ENCODE assay signal across 13 cellular contexts in genomic region chr2:19769513-19769912, GRCh38.
DNase-seq lines count a peak whose midpoint lies in the region; ATAC-seq, FAIRE-seq and TF ChIP-seq lines count a peak whose summit lies in the region.
"Had no signal": no experiment of that assay in that cellular context is flagged by ENCODE, and none has a peak within 500 bp of the region (broad histone marks: within the 10 kb centered on the region; RNA-seq: fewer than 3 reads in every experiment).

No MANE protein-coding gene starts in this region.

- in situ Hi-C loops in K562 (cut with MboI), result no loop called here

- H3F3A ChIP-seq in DOHH2 (ENCODE audit: control insufficient read depth, insufficient read depth), result no peaks in the 10 kb centered on the region

- ATAC-seq in K562 (no peak), GM19397 (IDR thresholded peaks at IDR 0.05; ENCODE audit: unreplicated experiment) (no peak)
- ATAC-seq in activated CD8-positive, alpha-beta T cell treated with anti-CD3 and anti-CD28 coated beads for 36 hours, result no peak
- ATAC-seq: activated naive CD8-positive, alpha-beta T cell treated with anti-CD3 and anti-CD28 coated beads, Interleukin-2, amount 50 U/mL, for 24 hours; T-helper 17 cell had no signal

- H3K4me3 Mint-ChIP-seq in activated CD8-positive, alpha-beta T cell treated with anti-CD3 and anti-CD28 coated beads for 36 hours, result no peak overlapping the region
- H3K4me3 Mint-ChIP-seq: activated naive CD8-positive, alpha-beta T cell treated with anti-CD3 and anti-CD28 coated beads, Interleukin-2, amount 50 U/mL, for 24 hours; T-helper 17 cell had no signal

- H4K20me1 ChIP-seq in DOHH2 (ENCODE audit: control insufficient read depth, insufficient read depth, low read depth, low read length) (no peaks in the 10 kb centered on the region), K562 (replicated peaks; ENCODE audit: control insufficient read depth, insufficient read depth, low read length) (no peaks in the 10 kb centered on the region)

- no peaks in the 10 kb centered on the region for H3K4me1 Mint-ChIP-seq in activated CD8-positive, alpha-beta T cell treated with anti-CD3 and anti-CD28 coated beads for 36 hours (ENCODE audit: low read depth)
- H3K4me1 Mint-ChIP-seq: activated naive CD8-positive, alpha-beta T cell treated with anti-CD3 and anti-CD28 coated beads, Interleukin-2, amount 50 U/mL, for 24 hours; T-helper 17 cell had no signal

- H3K27ac Mint-ChIP-seq in activated CD8-positive, alpha-beta T cell treated with anti-CD3 and anti-CD28 coated beads for 36 hours, result no peak overlapping the region
- H3K27ac Mint-ChIP-seq: activated naive CD8-positive, alpha-beta T cell treated with anti-CD3 and anti-CD28 coated beads, Interleukin-2, amount 50 U/mL, for 24 hours; T-helper 17 cell had no signal

- H3K27ac ChIP-seq in DOHH2 (ENCODE audit: low read depth, low read length), result no peak overlapping the region
- H3K27ac ChIP-seq in K562 (ENCODE audit: extremely low read depth, low read depth, low read length), result no peak overlapping the region
- H3K27ac ChIP-seq in SJCRH30, result no peak overlapping the region
- H3K27ac ChIP-seq: suprapubic skin had no signal

- H3K9me3 Mint-ChIP-seq in activated CD8-positive, alpha-beta T cell treated with anti-CD3 and anti-CD28 coated beads for 36 hours, result no peaks in the 10 kb centered on the region
- H3K9me3 Mint-ChIP-seq: activated naive CD8-positive, alpha-beta T cell treated with anti-CD3 and anti-CD28 coated beads, Interleukin-2, amount 50 U/mL, for 24 hours had no signal

- H2AFZ ChIP-seq in K562 (ENCODE audit: low read depth, low read length), result no peak overlapping the region

- H3K4me1 ChIP-seq in DOHH2 (ENCODE audit: control insufficient read depth, low read length) (no peaks in the 10 kb centered on the region), K562 (replicated peaks in 1 of 2; ENCODE audit: control insufficient read depth in 2 of 2, insufficient read depth in 2 of 2, low read length in 2 of 2) (peaks cover 0 to 7% of the 10 kb centered on the region in 2 experiments; a peak in 1 of 5 replicates), SJCRH30 (peaks cover 58% of the 10 kb centered on the region)
- H3K4me1 ChIP-seq: suprapubic skin had no signal

- peak; percentile 68 for FAIRE-seq in K562 (lab: Jason Lieb, UNC)
- FAIRE-seq: endometrium had no signal

- TF ChIP-seq EP300 in K562 (IDR thresholded peaks at IDR 0.05; ENCODE audit: low read length), result no peak

- H3K79me2 ChIP-seq in DOHH2 (ENCODE audit: control insufficient read depth, low read length) (no peaks in the 10 kb centered on the region), K562 (ENCODE audit: control insufficient read depth, insufficient read depth, low read length) (no peaks in the 10 kb centered on the region)

- POLR2A ChIA-PET in K562 (lab: Yijun Ruan, JAX), result no interaction called here
- POLR2A ChIA-PET in activated CD8-positive, alpha-beta T cell treated with anti-CD3 and anti-CD28 coated beads for 36 hours (lab: Charles Lee), result no interaction called here

- H3K9me2 ChIP-seq in DOHH2 (replicated peaks; ENCODE audit: control insufficient read depth, low read length), result no peaks in the 10 kb centered on the region

- TF ChIP-seq CTCF in DOHH2 (IDR thresholded peaks at IDR 0.05; ENCODE audit: low read depth, low read length, poor library complexity, severe bottlenecking) (peak; percentile 23), LNCaP clone FGC (IDR thresholded peaks at IDR 0.05; ENCODE audit: control insufficient read depth, extremely low read depth, insufficient read depth) (peak; percentile 35), K562 (IDR thresholded peaks at IDR 0.05 in 2 of 3, conservative IDR thresholded peaks at IDR 0.05 in 1 of 3; ENCODE audit: insufficient read depth in 2 of 3, low read depth in 1 of 3, low read length in 3 of 3) (peak in 2 of 3 experiments; percentile 9 to 47; a peak in 2 of 6 replicates)
- no peak for TF ChIP-seq CTCF in activated CD8-positive, alpha-beta T cell treated with anti-CD3 and anti-CD28 coated beads for 36 hours (IDR thresholded peaks at IDR 0.05)

- H3K36me3 ChIP-seq in DOHH2 (ENCODE audit: control insufficient read depth, low read length), result no peaks in the 10 kb centered on the region
- H3K36me3 ChIP-seq in K562 (ENCODE audit: control insufficient read depth, insufficient read depth, low read length), result no peaks in the 10 kb centered on the region
- H3K36me3 ChIP-seq in SJCRH30, result no peaks in the 10 kb centered on the region
- H3K36me3 ChIP-seq: suprapubic skin had no signal

- H3K27me3 ChIP-seq in DOHH2 (ENCODE audit: control insufficient read depth, low read length), result no peaks in the 10 kb centered on the region
- 0 out of 5 replicates have a peak, but pooled peaks cover 0 to 2% of the 10 kb centered on the region in 2 experiments for H3K27me3 ChIP-seq in K562 (ENCODE audit: control insufficient read depth in 2 of 2, insufficient read depth in 2 of 2, low read length in 2 of 2)
- H3K27me3 ChIP-seq in SJCRH30, result no peaks in the 10 kb centered on the region
- H3K27me3 ChIP-seq: suprapubic skin had no signal

- peaks cover 8% of the 10 kb centered on the region for H3K27me3 Mint-ChIP-seq in activated CD8-positive, alpha-beta T cell treated with anti-CD3 and anti-CD28 coated beads for 36 hours
- H3K27me3 Mint-ChIP-seq: activated naive CD8-positive, alpha-beta T cell treated with anti-CD3 and anti-CD28 coated beads, Interleukin-2, amount 50 U/mL, for 24 hours had no signal

- no TSS peak for BruUV-seq in K562 (replicated peaks; lab: Mats Ljungman, UMichigan)

- no peak overlapping the region for H3K4me3 ChIP-seq in DOHH2 (ENCODE audit: low read length)
- H3K4me3 ChIP-seq in LNCaP clone FGC (ENCODE audit: low read depth, low read length), result no peak overlapping the region
- H3K4me3 ChIP-seq in K562, result no peak overlapping the region
- no peak overlapping the region for H3K4me3 ChIP-seq in SJCRH30
- H3K4me3 ChIP-seq: suprapubic skin had no signal

- no peak overlapping the region for H3K4me2 ChIP-seq in DOHH2 (ENCODE audit: low read length)
- H3K4me2 ChIP-seq in K562 (ENCODE audit: insufficient read depth, low read length), result no peak overlapping the region

- H3K36me3 Mint-ChIP-seq in activated CD8-positive, alpha-beta T cell treated with anti-CD3 and anti-CD28 coated beads for 36 hours (ENCODE audit: low read depth), result no peaks in the 10 kb centered on the region

- TF ChIP-seq POLR2A in K562 (conservative IDR thresholded peaks at IDR 0.05), result no peak

- H3K9me3 ChIP-seq in DOHH2 (ENCODE audit: control insufficient read depth, insufficient read depth, low read length) (no peaks in the 10 kb centered on the region), K562 (replicated peaks; ENCODE audit: control insufficient read depth, insufficient read depth, low read depth, low read length) (no peaks in the 10 kb centered on the region), SJCRH30 (replicated peaks) (0 out of 2 replicates have a peak, but pooled peaks cover 10% of the 10 kb centered on the region)
- H3K9me3 ChIP-seq: suprapubic skin had no signal

- peak in 1 of 2 experiments; percentile 22; a peak in 1 of 4 replicates for TF ChIP-seq RAD21 in K562 (CRISPR knock-in tag; conservative IDR thresholded peaks at IDR 0.05 in 1 of 2, IDR thresholded peaks at IDR 0.05 in 1 of 2)

- no peaks in the 10 kb centered on the region for H3K9me1 ChIP-seq in K562 (ENCODE audit: control insufficient read depth, insufficient read depth, low read length)

- intact Hi-C loops in K562 (cut with micrococcal nuclease), result loop anchor here (5.0 kb wide), 1 partner anchor 93 kb away; no protein-coding TSS in a partner anchor
- intact Hi-C loops in activated CD8-positive, alpha-beta T cell treated with anti-CD3 and anti-CD28 coated beads for 36 hours (cut with micrococcal nuclease), result loop anchor here (10.0 kb wide), 1 partner anchor 95 kb away; no protein-coding TSS in a partner anchor

- no peak overlapping the region for H3K9ac ChIP-seq in K562 (ENCODE audit: insufficient read depth in 1 of 2, low read depth in 2 of 2, low read length in 2 of 2)

- DNase-seq in LNCaP clone FGC (ENCODE audit: low read depth) (no peak), K562 (ENCODE audit: extremely low read depth in 1 of 4, low spot score in 3 of 4) (no peak), lung microvascular endothelial cell (ENCODE audit: low read depth in 2 of 2) (peak; percentile 13 to 26), D341Med (ENCODE audit: low spot score) (no peak), SJCRH30 (no peak)
- DNase-seq in activated CD8-positive, alpha-beta T cell treated with anti-CD3 and anti-CD28 coated beads for 36 hours, result no peak
- DNase-seq: activated naive CD8-positive, alpha-beta T cell treated with anti-CD3 and anti-CD28 coated beads, Interleukin-2, amount 50 U/mL, for 24 hours; DMS79 treated with DMSO at 0.1 percent for 48 hours; T-helper 17 cell had no signal

- CTCF ChIA-PET in K562 (lab: Yijun Ruan, JAX; ENCODE audit: low intra/inter-chr PET ratio), result interaction anchor here (1.4 kb wide), 1 partner anchor 94 kb away, joined by 5 read pairs; no protein-coding TSS in a partner anchor
- CTCF ChIA-PET in activated CD8-positive, alpha-beta T cell treated with anti-CD3 and anti-CD28 coated beads for 36 hours (lab: Charles Lee), result no interaction called here

TF ChIP-seq in K562, 482 proteins besides CTCF, POLR2A, EP300 and RAD21 (continues in another document):
- TF ChIP-seq TBP (optimal IDR thresholded peaks at IDR 0.05; ENCODE audit: low read depth, low read length) (no peak), ARID3B (CRISPR knock-in tag; IDR thresholded peaks at IDR 0.05; ENCODE audit: borderline replicate concordance) (no peak), ZNF740 (CRISPR knock-in tag; IDR thresholded peaks at IDR 0.05) (no peak), ZNF740 (tag; IDR thresholded peaks at IDR 0.05) (no peak), HDAC1 (IDR thresholded peaks at IDR 0.05) (no peak)

Comparison
In these comparisons a context has a peak if more than half of its experiments do, and no peak if none do; other contexts are left out.
1. DNase-seq: peak in lung microvascular endothelial cell (2 of 2); none in LNCaP clone FGC (single experiment), K562 (0 of 4), D341Med (single experiment), activated CD8-positive, alpha-beta T cell treated with anti-CD3 and anti-CD28 coated beads for 36 hours (single experiment) and SJCRH30 (0 of 2).